16 cellular contexts compared by ENCODE assay signal in genomic region chrX:147699061-147699460, GRCh38.
DNase-seq lines count a peak whose midpoint lies in the region; ATAC-seq, FAIRE-seq and TF ChIP-seq lines count a peak whose summit lies in the region.
"Had no signal": no experiment of that assay in that cellular context is flagged by ENCODE, and none has a peak within 500 bp of the region (broad histone marks: within the 10 kb centered on the region; RNA-seq: fewer than 3 reads in every experiment).

No MANE protein-coding gene starts in this region.

- TF ChIP-seq EP300 in H1 (IDR thresholded peaks at IDR 0.05; ENCODE audit: borderline replicate concordance in 1 of 2, low read depth in 2 of 2, low read length in 2 of 2): peak in 1 of 2 experiments; percentile 92; a peak in 1 of 3 replicates

- intact Hi-C loops in thyroid gland (cut with DNase I) (no loop called here), spleen (cut with DNase I; ENCODE audit: low total_unique reads) (no loop called here)

- FAIRE-seq in H1 (lab: Jason Lieb, UNC): peak; percentile 95

- no peak overlapping the region for H3K4me3 Mint-ChIP-seq in neural progenitor cell
- H3K4me3 Mint-ChIP-seq: B cell; CD4-positive, alpha-beta memory T cell; T-cell had no signal

- no peak overlapping the region for H4K5ac ChIP-seq in H1 (ENCODE audit: insufficient read length, low read depth, low read length)

- H3K79me1 ChIP-seq in H1 (ENCODE audit: low read depth, low read length): no peaks in the 10 kb centered on the region

- no peaks in the 10 kb centered on the region for H3K27me3 Mint-ChIP-seq in neural progenitor cell (ENCODE audit: insufficient read depth, low read depth)
- H3K27me3 Mint-ChIP-seq: B cell; CD4-positive, alpha-beta memory T cell had no signal

- peaks cover 15% of the 10 kb centered on the region for H3F3A ChIP-seq in neural progenitor cell (ENCODE audit: low read depth)

- H4K91ac ChIP-seq in H1 (replicated peaks; ENCODE audit: insufficient read length, low read length): no peak overlapping the region

- CTCF ChIA-PET in H1 (lab: Charles Lee; ENCODE audit: partially characterized antibody): interaction anchor here (0.6 to 1.1 kb wide), 2 partner anchors 138 to 1624 kb away, joined by 3 read pairs; no protein-coding TSS in a partner anchor

- H3K9ac ChIP-seq in HUES48 (ENCODE audit: low read depth, low read length) (no peak overlapping the region), H1 (replicated peaks in 1 of 4; ENCODE audit: extremely low read depth in 1 of 4, low read depth in 3 of 4, low read length in 3 of 4) (no peak overlapping the region), neural progenitor cell (no peak overlapping the region)

- no peaks in the 10 kb centered on the region for H3K4me1 Mint-ChIP-seq in neural progenitor cell
- H3K4me1 Mint-ChIP-seq: B cell; CD4-positive, alpha-beta memory T cell; T-cell had no signal

- H2AFZ ChIP-seq in H1 (ENCODE audit: low read length): no peak overlapping the region
- no peak overlapping the region for H2AFZ ChIP-seq in neural progenitor cell (replicated peaks)

- no peak; a peak in 1 of 4 replicates for TF ChIP-seq RAD21 in H1 (IDR thresholded peaks at IDR 0.05 in 1 of 2, conservative IDR thresholded peaks at IDR 0.05 in 1 of 2; ENCODE audit: low read depth in 2 of 2, low read length in 2 of 2)

- peak overlapping the region in 1 of 2 experiments; percentile 38; a peak in 3 of 4 replicates for H3K4me2 ChIP-seq in H1 (ENCODE audit: insufficient read depth in 1 of 2, low read depth in 2 of 2, low read length in 2 of 2)
- peak overlapping the region; percentile 47 for H3K4me2 ChIP-seq in neural progenitor cell

- H3K4me3 ChIP-seq in HUES48 (ENCODE audit: low read depth, low read length) (no peak overlapping the region), H1 (ENCODE audit: extremely low read depth in 1 of 4, insufficient read depth in 2 of 4, low read depth in 3 of 4, low read length in 4 of 4) (no peak overlapping the region), neural progenitor cell (peak overlapping the region; percentile 7), thyroid gland (replicated peaks in 1 of 3) (no peak overlapping the region), spleen (no peak overlapping the region)
- H3K4me3 ChIP-seq: SK-N-MC had no signal

- no peaks in the 10 kb centered on the region for H3K23me2 ChIP-seq in H1 (ENCODE audit: low read depth, low read length)

- H3K4me1 ChIP-seq in HUES48 (ENCODE audit: control insufficient read depth, insufficient read depth, low read length) (peaks cover 4% of the 10 kb centered on the region; the same call in 1 of the 2 replicates), H1 (replicated peaks in 1 of 4; ENCODE audit: control insufficient read depth in 3 of 4, insufficient read depth in 4 of 4, low read length in 3 of 4) (peaks cover 0 to 2% (median 0%) of the 10 kb centered on the region in 4 experiments; a peak in 1 of 7 replicates), neural progenitor cell (no peaks in the 10 kb centered on the region), thyroid gland (no peaks in the 10 kb centered on the region), spleen (no peaks in the 10 kb centered on the region)

- H3K9me3 ChIP-seq in HUES48 (ENCODE audit: control insufficient read depth, insufficient read depth, low read length): peaks cover 34% of the 10 kb centered on the region
- H3K9me3 ChIP-seq in H1 (ENCODE audit: insufficient read depth in 2 of 2, low read depth in 1 of 2, low read length in 1 of 2): no peaks in the 10 kb centered on the region
- H3K9me3 ChIP-seq in neural progenitor cell (ENCODE audit: low read depth): peaks cover 16% of the 10 kb centered on the region
- no peaks in the 10 kb centered on the region for H3K9me3 ChIP-seq in thyroid gland
- H3K9me3 ChIP-seq in spleen: peaks cover 0 to 15% (median 3%) of the 10 kb centered on the region in 8 donors

- H3K18ac ChIP-seq in H1 (ENCODE audit: extremely low read depth, low read length): no peak overlapping the region

- H3K9me3 Mint-ChIP-seq in neural progenitor cell: peaks cover 17% of the 10 kb centered on the region

- H2BK12ac ChIP-seq in H1 (ENCODE audit: low read depth, low read length): no peak overlapping the region

- H3K79me2 ChIP-seq in H1 (ENCODE audit: control insufficient read depth in 1 of 2, insufficient read depth in 2 of 2, low read length in 2 of 2) (no peaks in the 10 kb centered on the region), neural progenitor cell (ENCODE audit: low read depth) (no peaks in the 10 kb centered on the region)

- H3K56ac ChIP-seq in H1 (replicated peaks; ENCODE audit: insufficient read length, low read depth, low read length): no peak overlapping the region

- no peak overlapping the region for H2BK5ac ChIP-seq in H1 (ENCODE audit: low read depth, low read length)

- peak; percentile 10 for DNase-seq in H4 (ENCODE audit: low spot score)
- peak; percentile 36 to 37 for DNase-seq in H1 (ENCODE audit: low read depth in 1 of 2, low spot score in 2 of 2)
- DNase-seq in neural progenitor cell (ENCODE audit: low spot score): peak; percentile 75
- DNase-seq in thyroid gland: no peak
- DNase-seq in spleen: no peak
- DNase-seq: ACHN; CD4-positive, alpha-beta memory T cell; MM.1S; NCI-H1436 treated with DMSO at 0.1 percent for 48 hours; NCI-H345; NCI-H526 treated with DMSO at 0.1 percent for 48 hours; T-cell had no signal

- H3K27me3 ChIP-seq in HUES48 (ENCODE audit: control insufficient read depth, insufficient read depth, low read length) (peaks cover 97% of the 10 kb centered on the region), H1 (replicated peaks in 1 of 4; ENCODE audit: control insufficient read depth in 3 of 4, extremely low read depth in 1 of 4, insufficient read depth in 3 of 4, low read length in 3 of 4) (peaks cover 59 to 94% (median 89%) of the 10 kb centered on the region in 4 experiments), neural progenitor cell (no peaks in the 10 kb centered on the region), thyroid gland (no peaks in the 10 kb centered on the region), spleen (replicated peaks in 1 of 7) (no peaks in the 10 kb centered on the region)

- no peak for TF ChIP-seq CTCF in H1 (IDR thresholded peaks at IDR 0.05; ENCODE audit: control extremely low read depth in 1 of 3, insufficient read depth in 1 of 3, low read depth in 1 of 3, low read length in 3 of 3)
- no peak for TF ChIP-seq CTCF in neural progenitor cell (IDR thresholded peaks at IDR 0.05)
- TF ChIP-seq CTCF in thyroid gland (IDR thresholded peaks at IDR 0.05): no peak
- TF ChIP-seq CTCF in spleen (IDR thresholded peaks at IDR 0.05 in 8 of 11, conservative IDR thresholded peaks at IDR 0.05 in 3 of 11): no peak

- no peak overlapping the region for H3K23ac ChIP-seq in H1 (ENCODE audit: insufficient read length)

- H3K27ac ChIP-seq in HUES48 (ENCODE audit: low read depth, low read length): peak overlapping the region; percentile 65
- no peak overlapping the region for H3K27ac ChIP-seq in H1 (ENCODE audit: low read depth, low read length)
- peak overlapping the region; percentile 81 for H3K27ac ChIP-seq in neural progenitor cell
- no peak overlapping the region for H3K27ac ChIP-seq in thyroid gland
- H3K27ac ChIP-seq in spleen: no peak overlapping the region
- H3K27ac ChIP-seq: SK-N-MC had no signal

- no peaks in the 10 kb centered on the region for H3K36me3 ChIP-seq in HUES48 (ENCODE audit: control insufficient read depth, insufficient read depth, low read length)
- H3K36me3 ChIP-seq in H1 (ENCODE audit: control insufficient read depth in 2 of 4, insufficient read depth in 4 of 4, low read length in 3 of 4): no peaks in the 10 kb centered on the region
- no peaks in the 10 kb centered on the region for H3K36me3 ChIP-seq in neural progenitor cell
- no peaks in the 10 kb centered on the region for H3K36me3 ChIP-seq in thyroid gland
- H3K36me3 ChIP-seq in spleen: no peaks in the 10 kb centered on the region

- no peak overlapping the region for H2BK20ac ChIP-seq in H1 (ENCODE audit: low read length)

- H3K14ac ChIP-seq in H1 (ENCODE audit: insufficient read length): no peak overlapping the region

- H3K27ac Mint-ChIP-seq in neural progenitor cell: no peak overlapping the region
- H3K27ac Mint-ChIP-seq: B cell; CD4-positive, alpha-beta memory T cell; T-cell had no signal

- 4% methylated on average over 2 of the region's 2 CpGs; no CpG with 5 or more reads in 1 of the 2 experiments for WGBS in H1 (ENCODE audit: extremely low coverage in 1 of 2, insufficient coverage in 1 of 2, insufficient read length in 1 of 2, insufficient replicate concordance in 2 of 2, low coverage in 1 of 2, low lambda C conversion rate in 2 of 2, missing lambda C conversion rate in 1 of 2), 2 experiments
- 17 to 27% methylated on average over 2 of the region's 2 CpGs for WGBS in thyroid gland, 2 donors
- 43 to 72% (median 58%) methylated on average over 2 of the region's 2 CpGs for WGBS in spleen, 5 donors

- H2AK5ac ChIP-seq in H1 (ENCODE audit: low read depth, low read length): no peak overlapping the region

- no peak for ATAC-seq in HG02884 (IDR thresholded peaks at IDR 0.05; ENCODE audit: unreplicated experiment)
- ATAC-seq: T-cell had no signal

- H3K36me3 Mint-ChIP-seq in neural progenitor cell: no peaks in the 10 kb centered on the region
- H3K36me3 Mint-ChIP-seq: CD4-positive, alpha-beta memory T cell; T-cell had no signal

- H3K4ac ChIP-seq in H1 (replicated peaks; ENCODE audit: insufficient read length, low read depth, low read length): no peak overlapping the region

- H2BK15ac ChIP-seq in H1 (ENCODE audit: low read length): no peak overlapping the region

- H4K8ac ChIP-seq in H1 (ENCODE audit: extremely low read depth, insufficient read depth, low read length): no peak overlapping the region

- POLR2A ChIA-PET in H1 (lab: Charles Lee; ENCODE audit: partially characterized antibody): interaction anchor here (0.9 kb wide), 1 partner anchor 23 kb away, joined by 3 read pairs; no protein-coding TSS in a partner anchor

- TF ChIP-seq POLR2A in H1 (IDR thresholded peaks at IDR 0.05; ENCODE audit: control extremely low read depth in 1 of 2, low read depth in 2 of 2, low read length in 2 of 2) (no peak), thyroid gland (IDR thresholded peaks at IDR 0.05) (no peak), spleen (IDR thresholded peaks at IDR 0.05) (no peak)

- H2BK120ac ChIP-seq in H1 (replicated peaks; ENCODE audit: low read depth, low read length): no peak overlapping the region

- H4K20me1 ChIP-seq in H1 (replicated peaks in 1 of 2; ENCODE audit: control insufficient read depth in 1 of 2, insufficient read depth in 2 of 2, low read length in 2 of 2) (peaks cover 0 to 3% of the 10 kb centered on the region in 2 experiments), neural progenitor cell (ENCODE audit: low read depth) (no peaks in the 10 kb centered on the region)

TF ChIP-seq in H1, 55 proteins besides CTCF, POLR2A, EP300 and RAD21 (continues in another document):
- TF ChIP-seq FOSL1 (IDR thresholded peaks at IDR 0.05; ENCODE audit: insufficient read depth, low read depth, low read length) (no peak), JUN (IDR thresholded peaks at IDR 0.05; ENCODE audit: low read depth, low read length) (no peak), ASH2L (IDR thresholded peaks at IDR 0.05; ENCODE audit: low read length) (no peak), CBX5 (IDR thresholded peaks at IDR 0.05; ENCODE audit: low read depth, low read length) (no peak), KDM5A (IDR thresholded peaks at IDR 0.05; ENCODE audit: low read length) (no peak), TAF1 (IDR thresholded peaks at IDR 0.05; ENCODE audit: low read depth, low read length) (no peak)

Comparison
In these comparisons a context has a peak if more than half of its experiments do, and no peak if none do; other contexts are left out.
1. DNase-seq: peak in H4 (single experiment), H1 (2 of 2) and neural progenitor cell (single experiment); none in thyroid gland (0 of 2) and spleen (single experiment).
2. H3K27ac ChIP-seq: peak in HUES48 (single experiment) and neural progenitor cell (single experiment); none in H1 (single experiment), thyroid gland (0 of 3) and spleen (0 of 8).